In the genomic region with DNA sequence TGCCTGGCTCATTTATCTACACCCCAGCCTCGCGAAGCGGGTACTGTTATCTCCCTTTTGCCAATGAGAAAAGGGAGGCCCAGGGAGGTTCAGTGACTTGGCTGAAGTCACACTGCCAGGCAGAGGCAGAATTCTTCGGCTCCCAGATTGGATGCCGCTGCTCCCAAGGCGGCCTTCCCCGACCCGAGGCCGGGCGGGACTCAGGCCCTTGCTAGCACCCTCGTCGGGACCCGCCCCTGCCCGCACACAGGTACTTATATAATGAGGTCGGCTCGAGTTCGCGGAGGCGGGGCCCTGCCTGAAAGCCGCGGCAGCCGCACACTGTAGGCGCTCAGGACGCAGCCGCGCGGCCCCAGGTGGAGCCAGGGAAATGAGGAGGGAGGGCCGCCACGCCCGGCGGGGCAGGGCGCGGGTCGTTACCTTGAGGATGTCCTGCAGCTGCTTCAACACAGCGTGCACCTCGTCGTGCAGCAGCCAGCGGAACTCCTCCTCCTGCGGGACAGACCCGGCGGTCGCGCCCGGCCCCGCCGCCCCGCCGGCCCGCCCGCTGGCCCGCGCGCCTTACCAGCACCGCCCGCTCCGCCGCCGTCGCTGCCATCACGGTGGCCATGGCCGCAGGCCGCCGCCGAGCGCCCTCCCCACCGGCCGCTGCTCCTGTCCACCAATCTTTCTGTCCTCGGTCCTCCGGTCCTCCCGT, we compare ENCODE assay signal across 8 cellular contexts. TPM values are rescaled to one million over a fixed set of nuclear protein-coding genes. Genes with fewer than 3 reads are reported as not detected.
DNase-seq lines count a peak whose midpoint lies in the region; ATAC-seq, FAIRE-seq and TF ChIP-seq lines count a peak whose summit lies in the region.

A gene with protein sequence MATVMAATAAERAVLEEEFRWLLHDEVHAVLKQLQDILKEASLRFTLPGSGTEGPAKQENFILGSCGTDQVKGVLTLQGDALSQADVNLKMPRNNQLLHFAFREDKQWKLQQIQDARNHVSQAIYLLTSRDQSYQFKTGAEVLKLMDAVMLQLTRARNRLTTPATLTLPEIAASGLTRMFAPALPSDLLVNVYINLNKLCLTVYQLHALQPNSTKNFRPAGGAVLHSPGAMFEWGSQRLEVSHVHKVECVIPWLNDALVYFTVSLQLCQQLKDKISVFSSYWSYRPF (minus strand): TSS at position 672 of the 697 bp plus-strand sequence. CDS start 62 bp downstream, at position 610.

- no peaks in the 10 kb centered on the region for H3K9me3 ChIP-seq in right atrium auricular region

- peak; percentile 92 for DNase-seq in GM12865 (ENCODE audit: low read depth)
- peak; percentile 25 for DNase-seq in NCI-H1092 (lab: John Stamatoyannopoulos, UW)
- DNase-seq in T follicular helper cell (ENCODE audit: low read depth): peak; percentile 77
- peak; percentile 27 for DNase-seq in amniotic epithelial cell (ENCODE audit: low read depth)
- peak; percentile 74 for DNase-seq in right atrium auricular region (ENCODE audit: low spot score)
- DNase-seq in pulmonary artery endothelial cell (ENCODE audit: low read depth, low spot score): no peak
- DNase-seq in urothelium cell line (ENCODE audit: low spot score): peak; percentile 83

- H3K4me3 ChIP-seq in GM12865 (ENCODE audit: low read depth, low read length) (peak within 1 kb of the TSS; percentile 52), right atrium auricular region (peak within 1 kb of the TSS; percentile 81 to 87)

- no peak for TF ChIP-seq CTCF in GM12865 (IDR thresholded peaks at IDR 0.05; ENCODE audit: insufficient read depth, low read depth, low read length, missing control alignments)
- TF ChIP-seq CTCF in right atrium auricular region (IDR thresholded peaks at IDR 0.05): no peak

- peak within 1 kb of the TSS; percentile 88 to 94 for H3K27ac ChIP-seq in right atrium auricular region

- peaks cover 0 to 47% of the 10 kb centered on the region in 2 donors for H3K4me1 ChIP-seq in right atrium auricular region

- no peaks in the 10 kb centered on the region for H3K27me3 ChIP-seq in right atrium auricular region

- peak; percentile 65 for FAIRE-seq in urothelium cell line (lab: Jason Lieb, UNC)

- peak; percentile 41 for ATAC-seq in HG02623 (IDR thresholded peaks at IDR 0.05; ENCODE audit: unreplicated experiment)

- H3K36me3 ChIP-seq in right atrium auricular region: peaks cover 28% of the 10 kb centered on the region

RNA-seq across cellular contexts. Expression of the gene that starts here (rescaled TPM):
- total RNA-seq in right atrium auricular region (10 to 100 TPM; 50.0 to 65.6 TPM), pulmonary artery endothelial cell (10.7 and 11.7 TPM in 2 replicates)
